8 cellular contexts compared by ENCODE assay signal in the genomic region with DNA sequence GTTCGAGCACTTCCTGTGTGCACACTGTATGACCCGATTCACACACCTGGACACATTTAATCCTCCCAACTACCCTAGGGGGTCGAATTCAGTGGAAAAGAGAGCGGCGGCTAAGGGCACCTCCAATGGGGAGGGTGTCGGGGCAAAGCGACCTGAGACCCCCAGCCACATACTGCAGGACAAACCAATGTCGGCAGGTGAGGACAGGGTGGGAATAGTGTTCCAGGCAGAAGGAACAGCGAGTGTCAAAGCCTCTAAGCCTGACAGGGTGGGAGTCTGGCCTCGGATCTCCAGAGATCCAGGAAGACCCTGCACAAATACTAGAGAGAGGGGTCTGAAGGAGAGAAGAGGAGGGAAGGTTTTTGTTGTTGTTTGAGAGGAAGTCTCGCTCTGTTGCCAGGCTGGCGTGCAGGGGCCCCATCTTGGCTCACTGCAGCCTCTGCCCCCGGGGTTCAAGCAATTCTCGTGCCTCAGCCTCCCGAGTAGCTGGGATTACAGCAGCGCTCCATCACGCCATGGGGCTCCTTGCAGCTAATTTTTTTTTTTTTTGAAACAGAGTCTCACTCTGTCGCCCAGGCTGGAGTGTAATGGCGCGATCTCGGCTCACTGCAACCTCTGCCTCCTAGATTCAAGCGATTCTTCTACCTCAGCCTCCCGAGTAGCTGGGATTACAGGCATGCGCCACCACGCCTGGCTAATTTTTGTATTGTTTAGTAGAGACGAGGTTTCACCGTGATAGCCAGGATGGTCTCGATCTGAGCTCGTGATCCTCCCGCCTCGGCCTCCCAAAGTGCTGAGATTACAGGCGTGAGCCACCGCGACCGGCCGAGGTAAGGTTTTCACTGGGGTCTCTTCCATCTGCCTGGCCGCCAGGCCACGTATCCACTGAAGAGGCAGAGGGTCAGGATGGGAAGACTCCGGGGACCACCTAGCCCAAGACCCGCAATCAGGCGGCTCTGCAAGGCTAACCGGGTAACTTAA. TPM values are rescaled to one million over a fixed set of nuclear protein-coding genes. Genes with fewer than 3 reads are reported as not detected.
DNase-seq lines count a peak whose midpoint lies in the region; ATAC-seq lines count a peak whose summit lies in the region.

No MANE protein-coding gene starts in this region.

- H3K4me1 ChIP-seq in HAP-1 (peaks cover 3% of the 10 kb centered on the region; the same call in 1 of the 2 replicates), iPS-15b (ENCODE audit: control insufficient read depth, insufficient read depth, low read length) (peaks cover 3% of the 10 kb centered on the region)

- H3K4me1 Mint-ChIP-seq in activated CD4-positive, alpha-beta memory T cell treated with anti-CD3 and anti-CD28 coated beads, Interleukin-2, amount 10 ng/mL, durations not matched to agents 7 days and 5 days: peaks cover 48% of the 10 kb centered on the region
- H3K4me1 Mint-ChIP-seq in stimulated activated effector memory CD8-positive, alpha-beta T cell treated with anti-CD3 and anti-CD28 coated beads, Interleukin-12 subunit alpha, Interleukin-12 subunit beta, amount 100 ng/mL, for 72 hours: peaks cover 41% of the 10 kb centered on the region

- peak overlapping the region; percentile 69 for H3K4me3 Mint-ChIP-seq in activated CD4-positive, alpha-beta memory T cell treated with anti-CD3 and anti-CD28 coated beads, Interleukin-2, amount 10 ng/mL, durations not matched to agents 7 days and 5 days
- peak overlapping the region; percentile 75 for H3K4me3 Mint-ChIP-seq in stimulated activated effector memory CD8-positive, alpha-beta T cell treated with anti-CD3 and anti-CD28 coated beads, Interleukin-12 subunit alpha, Interleukin-12 subunit beta, amount 100 ng/mL, for 72 hours

- no peaks in the 10 kb centered on the region for H3K9me3 ChIP-seq in HAP-1
- H3K9me3 ChIP-seq in iPS-15b (ENCODE audit: control insufficient read depth, insufficient read depth, low read length): no peaks in the 10 kb centered on the region

- no peaks in the 10 kb centered on the region for H3K9me3 Mint-ChIP-seq in activated CD4-positive, alpha-beta memory T cell treated with anti-CD3 and anti-CD28 coated beads, Interleukin-2, amount 10 ng/mL, durations not matched to agents 7 days and 5 days
- H3K9me3 Mint-ChIP-seq in stimulated activated effector memory CD8-positive, alpha-beta T cell treated with anti-CD3 and anti-CD28 coated beads, Interleukin-12 subunit alpha, Interleukin-12 subunit beta, amount 100 ng/mL, for 72 hours: no peaks in the 10 kb centered on the region

- no peak for ATAC-seq in stimulated activated effector memory CD8-positive, alpha-beta T cell treated with anti-CD3 and anti-CD28 coated beads, Interleukin-12 subunit alpha, Interleukin-12 subunit beta, amount 100 ng/mL, for 72 hours
- no peak for ATAC-seq in HG02870 (IDR thresholded peaks at IDR 0.05; ENCODE audit: unreplicated experiment)
- ATAC-seq in GM21737 (IDR thresholded peaks at IDR 0.05; ENCODE audit: unreplicated experiment): no peak

- H3K4me3 ChIP-seq in HAP-1 (peak overlapping the region; percentile 61), iPS-15b (ENCODE audit: low read depth, low read length) (peak overlapping the region; percentile 80)

- POLR2A ChIA-PET in activated CD4-positive, alpha-beta memory T cell treated with anti-CD3 and anti-CD28 coated beads, Interleukin-2, amount 10 ng/mL, durations not matched to agents 7 days and 5 days (lab: Charles Lee): interaction anchor here (0.6 to 8.2 kb wide), 8 partner anchors 13 to 42 kb away, joined by 3 to 93 read pairs (median 6); a partner anchor contains a TSS

- CTCF ChIA-PET in activated CD4-positive, alpha-beta memory T cell treated with anti-CD3 and anti-CD28 coated beads, Interleukin-2, amount 10 ng/mL, durations not matched to agents 7 days and 5 days (lab: Charles Lee): no interaction called here

- in situ Hi-C loops in HAP-1 (cut with MboI; ENCODE audit: low sequenced_read_pairs): no loop called here

- no peak overlapping the region for H3K27ac ChIP-seq in caudate nucleus (ENCODE audit: low read depth, low read length)

- no peaks in the 10 kb centered on the region for H3K27me3 ChIP-seq in HAP-1 (ENCODE audit: low read depth)
- H3K27me3 ChIP-seq in iPS-15b (ENCODE audit: control insufficient read depth, insufficient read depth, low read length): no peaks in the 10 kb centered on the region

- DNase-seq in HAP-1 (ENCODE audit: low spot score in 2 of 2): no peak
- DNase-seq in activated CD4-positive, alpha-beta memory T cell treated with anti-CD3 and anti-CD28 coated beads, Interleukin-2, amount 10 ng/mL, durations not matched to agents 7 days and 5 days: no peak
- no peak for DNase-seq in stimulated activated effector memory CD8-positive, alpha-beta T cell treated with anti-CD3 and anti-CD28 coated beads, Interleukin-12 subunit alpha, Interleukin-12 subunit beta, amount 100 ng/mL, for 72 hours (ENCODE audit: low spot score in 2 of 2)
- DNase-seq in caudate nucleus (lab: John Stamatoyannopoulos, UW): no peak
- DNase-seq in GM19238 (ENCODE audit: insufficient read length, low spot score): no peak

- H3K27me3 Mint-ChIP-seq in activated CD4-positive, alpha-beta memory T cell treated with anti-CD3 and anti-CD28 coated beads, Interleukin-2, amount 10 ng/mL, durations not matched to agents 7 days and 5 days: no peaks in the 10 kb centered on the region

- peaks cover 24% of the 10 kb centered on the region for H3K36me3 Mint-ChIP-seq in activated CD4-positive, alpha-beta memory T cell treated with anti-CD3 and anti-CD28 coated beads, Interleukin-2, amount 10 ng/mL, durations not matched to agents 7 days and 5 days (ENCODE audit: low read depth)
- H3K36me3 Mint-ChIP-seq in stimulated activated effector memory CD8-positive, alpha-beta T cell treated with anti-CD3 and anti-CD28 coated beads, Interleukin-12 subunit alpha, Interleukin-12 subunit beta, amount 100 ng/mL, for 72 hours: peaks cover 53% of the 10 kb centered on the region

- H3K27ac Mint-ChIP-seq in activated CD4-positive, alpha-beta memory T cell treated with anti-CD3 and anti-CD28 coated beads, Interleukin-2, amount 10 ng/mL, durations not matched to agents 7 days and 5 days: peak overlapping the region; percentile 63
- H3K27ac Mint-ChIP-seq in stimulated activated effector memory CD8-positive, alpha-beta T cell treated with anti-CD3 and anti-CD28 coated beads, Interleukin-12 subunit alpha, Interleukin-12 subunit beta, amount 100 ng/mL, for 72 hours: peak overlapping the region; percentile 82

- H3K9ac ChIP-seq in iPS-15b (ENCODE audit: low read depth, low read length): peak overlapping the region; percentile 73

- H3K36me3 ChIP-seq in HAP-1 (replicated peaks) (peaks cover 3% of the 10 kb centered on the region), iPS-15b (ENCODE audit: control insufficient read depth, insufficient read depth, low read length) (no peaks in the 10 kb centered on the region)

RNA-seq across cellular contexts. Expression of a gene that starts 1.2 kb away (rescaled TPM):
- total RNA-seq in activated CD4-positive, alpha-beta memory T cell treated with anti-CD3 and anti-CD28 coated beads, Interleukin-2, amount 10 ng/mL, durations not matched to agents 7 days and 5 days: 100 to 1,000 TPM; 396 to 397 TPM

RNA-seq across cellular contexts. Expression of a gene that starts 35.0 kb away (rescaled TPM):
- total RNA-seq in activated CD4-positive, alpha-beta memory T cell treated with anti-CD3 and anti-CD28 coated beads, Interleukin-2, amount 10 ng/mL, durations not matched to agents 7 days and 5 days: 100 to 1,000 TPM in 1 of 2 experiments, 10 to 100 TPM in 1; 93.8 to 103 TPM

RNA-seq across cellular contexts. Expression of a gene that starts 35.4 kb away (rescaled TPM):
- total RNA-seq in activated CD4-positive, alpha-beta memory T cell treated with anti-CD3 and anti-CD28 coated beads, Interleukin-2, amount 10 ng/mL, durations not matched to agents 7 days and 5 days: 100 to 1,000 TPM; 104 to 106 TPM

RNA-seq across cellular contexts. Expression of a gene that starts 47.7 kb away (rescaled TPM):
- total RNA-seq in activated CD4-positive, alpha-beta memory T cell treated with anti-CD3 and anti-CD28 coated beads, Interleukin-2, amount 10 ng/mL, durations not matched to agents 7 days and 5 days: 10 to 100 TPM; 63.8 to 68.9 TPM
